1 cellular context compared by ENCODE assay signal in the genomic region with DNA sequence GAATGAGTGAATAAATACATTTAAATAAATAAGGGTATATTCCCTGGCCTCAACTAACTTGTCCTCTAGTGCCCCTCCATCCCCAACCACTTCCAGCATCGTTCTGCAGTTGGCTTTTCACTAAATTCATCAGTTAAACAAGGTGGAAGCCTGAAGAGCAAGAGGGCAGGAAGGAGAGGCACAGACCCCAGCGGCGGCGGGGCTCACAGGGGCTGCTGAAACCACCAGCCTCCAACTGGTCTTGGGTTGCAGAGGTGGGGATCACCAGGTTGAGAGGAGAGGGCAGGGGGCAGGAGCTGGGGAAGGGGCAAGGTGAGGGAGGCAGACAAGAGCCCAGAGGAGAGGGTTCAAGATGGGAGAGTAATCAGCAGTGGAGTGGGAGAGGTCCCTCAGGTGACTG.
TF ChIP-seq lines count a peak whose summit lies in the region.

No MANE protein-coding gene starts in this region.

TF ChIP-seq in H1, 55 proteins besides CTCF, POLR2A, EP300 and RAD21:
- TF ChIP-seq NRF1 (IDR thresholded peaks at IDR 0.05; ENCODE audit: low read depth, low read length), result no peak
- TF ChIP-seq RNF2 (IDR thresholded peaks at IDR 0.05; ENCODE audit: borderline replicate concordance, low read depth, low read length, missing control alignments, poor library complexity, severe bottlenecking), result no peak
- no peak for TF ChIP-seq CBX5 (IDR thresholded peaks at IDR 0.05; ENCODE audit: low read depth, low read length)
- TF ChIP-seq CHD7 (IDR thresholded peaks at IDR 0.05; ENCODE audit: insufficient replicate concordance, low read length), result no peak
- TF ChIP-seq KDM5A (IDR thresholded peaks at IDR 0.05; ENCODE audit: low read length), result no peak
- TF ChIP-seq HDAC2 (IDR thresholded peaks at IDR 0.05; ENCODE audit: borderline replicate concordance in 1 of 2, low read depth in 2 of 2, low read length in 2 of 2), result no peak
- TF ChIP-seq GABPA (IDR thresholded peaks at IDR 0.05; ENCODE audit: borderline replicate concordance, insufficient read depth, low read length), result no peak
- TF ChIP-seq HDAC6 (IDR thresholded peaks at IDR 0.05; ENCODE audit: low read depth, low read length), result no peak
- no peak for TF ChIP-seq BCL11A (IDR thresholded peaks at IDR 0.05; ENCODE audit: low read depth in 2 of 2, low read length in 2 of 2)
